Comparison of ENCODE assay signal across 1 cellular context in the genomic region with DNA sequence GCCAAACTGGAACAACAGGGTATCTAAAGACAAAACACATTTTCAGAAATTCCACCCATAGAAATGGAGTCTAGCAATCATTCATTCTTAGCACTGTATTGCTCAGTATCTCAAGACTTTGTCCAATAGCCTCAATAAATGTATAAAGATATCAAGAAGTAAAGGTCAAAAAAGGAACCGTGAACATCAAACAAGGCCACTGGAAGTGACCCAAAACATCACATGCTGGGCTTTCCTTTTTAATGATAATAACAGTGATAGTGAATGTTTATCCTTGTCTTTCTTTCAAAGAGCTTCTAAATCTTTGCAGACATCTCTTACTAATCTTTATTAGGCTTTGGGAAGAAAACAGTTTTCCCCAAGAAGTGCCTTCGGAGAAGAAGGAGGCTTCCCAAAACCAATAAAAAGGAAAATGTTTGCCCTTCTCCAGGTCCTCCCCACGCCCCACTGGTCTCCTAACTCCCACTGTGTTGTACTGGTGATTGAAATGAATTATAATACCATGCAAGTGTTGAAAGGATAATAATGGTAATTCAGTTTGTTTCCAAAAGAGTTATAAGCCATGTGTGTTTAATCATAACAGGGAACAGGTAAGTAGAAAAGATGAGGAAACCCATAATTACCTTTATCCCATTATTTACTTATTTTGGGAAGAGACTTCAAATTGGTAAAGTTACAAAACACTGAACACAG.
A peak's percentile ranks its signal among the peaks of the same experiment; 100 is the strongest.
TF ChIP-seq lines count a peak whose summit lies in the region.

No MANE protein-coding gene starts in this region.

TF ChIP-seq in H1, 55 proteins besides CTCF, POLR2A, EP300 and RAD21:
- TF ChIP-seq GTF2F1 (IDR thresholded peaks at IDR 0.05; ENCODE audit: borderline replicate concordance, low read depth, low read length) (no peak), KDM4A (IDR thresholded peaks at IDR 0.05; ENCODE audit: low read depth, low read length, severe bottlenecking) (no peak), NANOG (IDR thresholded peaks at IDR 0.05; ENCODE audit: insufficient read depth, low read depth, low read length, poor library complexity, severe bottlenecking) (peak; percentile 66), RNF2 (IDR thresholded peaks at IDR 0.05; ENCODE audit: borderline replicate concordance, low read depth, low read length, missing control alignments, poor library complexity, severe bottlenecking) (no peak)
